Comparison of ENCODE assay signal across 31 cellular contexts in the genomic region with DNA sequence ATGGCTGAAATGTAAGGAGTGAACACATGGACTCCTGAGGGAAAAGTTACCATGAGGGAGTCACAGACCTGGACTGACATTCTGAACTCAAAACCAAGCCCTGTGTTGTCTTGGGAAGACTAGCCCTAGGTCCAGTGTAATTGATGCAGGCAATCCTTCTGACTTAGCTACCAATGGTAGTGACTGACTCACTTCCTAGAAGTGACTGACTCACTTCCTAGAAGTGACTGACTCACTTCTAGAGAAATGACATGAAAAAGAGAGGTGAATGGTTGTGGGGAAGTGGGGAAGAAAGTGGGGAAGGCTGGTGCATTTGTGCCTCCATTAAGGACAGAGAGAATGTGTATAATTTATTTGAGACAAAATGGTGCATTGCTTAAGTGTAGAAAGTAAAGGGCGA. TPM values are rescaled to one million over a fixed set of nuclear protein-coding genes. Genes with fewer than 3 reads are reported as not detected.
A peak's percentile ranks its signal among the peaks of the same experiment; 100 is the strongest.
DNase-seq lines count a peak whose midpoint lies in the region; ATAC-seq, FAIRE-seq and TF ChIP-seq lines count a peak whose summit lies in the region.
"Had no signal": no experiment of that assay in that cellular context is flagged by ENCODE, and none has a peak within 500 bp of the region (broad histone marks: within the 10 kb centered on the region; RNA-seq: fewer than 3 reads in every experiment).

No MANE protein-coding gene starts in this region.

- no peak for FAIRE-seq in bronchial epithelial cell (lab: Jason Lieb, UNC)
- FAIRE-seq: astrocyte, GM12891, HTR-8/SVneo, pancreas, TTC549, urothelium cell line had no signal

- peak overlapping the region; percentile 13 to 33 for H3K4me3 Mint-ChIP-seq in activated T-cell treated with anti-CD3 and anti-CD28 coated beads, Interleukin-2, amount 50 U/mL, for 72 hours
- H3K4me3 Mint-ChIP-seq: activated naive CD4-positive, alpha-beta T cell treated with anti-CD3 and anti-CD28 coated beads for 36 hours; mesothelial cell of epicardium; nephron progenitor cell had no signal

- intact Hi-C loops in left lung (cut with DNase I): no loop called here

- DNase-seq in activated T-cell treated with anti-CD3 and anti-CD28 coated beads, Interleukin-2, amount 50 U/mL, for 72 hours: peak; percentile 4 to 6
- DNase-seq in activated T-cell treated with anti-CD3 and anti-CD28 coated beads for 4 hours (no peak), M059J (ENCODE audit: low read depth) (peak; percentile 20), bronchial epithelial cell (ENCODE audit: low read depth) (peak; percentile 35), left lung (no peak), mesenteric fat pad (ENCODE audit: low spot score) (no peak), retina (no peak)
- DNase-seq: ACHN; activated CD4-positive, alpha-beta T cell treated with anti-CD3 and anti-CD28 coated beads for 4 hours; activated CD8-positive, alpha-beta memory T cell treated with anti-CD3 and anti-CD28 coated beads, Interleukin-2, amount 50 U/mL, for 48 hours; activated naive CD4-positive, alpha-beta T cell treated with anti-CD3 and anti-CD28 coated beads for 36 hours; DND-41; effector CD8-positive, alpha-beta T cell; glutamatergic neuron; left cardiac atrium; NCI-H1105; NCI-H2081; nephron progenitor cell; pancreas; right lobe of liver; SIG-M5 had no signal

- ATAC-seq in activated T-cell treated with anti-CD3 and anti-CD28 coated beads, Interleukin-2, amount 50 U/mL, for 72 hours (replicated peaks in 1 of 2): peak; percentile 86 to 88
- ATAC-seq in left lung (peak; percentile 12), HG03175 (IDR thresholded peaks at IDR 0.05; ENCODE audit: unreplicated experiment) (no peak)
- ATAC-seq: left cardiac atrium, pancreas, right lobe of liver had no signal

- H3K27me3 Mint-ChIP-seq in activated T-cell treated with anti-CD3 and anti-CD28 coated beads, Interleukin-2, amount 50 U/mL, for 72 hours (ENCODE audit: low read depth): peaks cover 15% of the 10 kb centered on the region

- no peak for TF ChIP-seq CTCF in bronchial epithelial cell (IDR thresholded peaks at IDR 0.05; ENCODE audit: insufficient read depth, low read length, severe bottlenecking)
- no peak for TF ChIP-seq CTCF in left lung (IDR thresholded peaks at IDR 0.05)

- peaks cover 4 to 13% of the 10 kb centered on the region in 2 donors for H3K36me3 Mint-ChIP-seq in activated T-cell treated with anti-CD3 and anti-CD28 coated beads, Interleukin-2, amount 50 U/mL, for 72 hours (ENCODE audit: insufficient read depth in 2 of 2)

- H3K27ac Mint-ChIP-seq in activated T-cell treated with anti-CD3 and anti-CD28 coated beads, Interleukin-2, amount 50 U/mL, for 72 hours: peak overlapping the region; percentile 31
- H3K27ac Mint-ChIP-seq: activated naive CD4-positive, alpha-beta T cell treated with anti-CD3 and anti-CD28 coated beads for 36 hours; mesothelial cell of epicardium; nephron progenitor cell had no signal

- H3K36me3 ChIP-seq in bronchial epithelial cell (ENCODE audit: control insufficient read depth, insufficient read depth, low read length) (no peaks in the 10 kb centered on the region), left lung (no peaks in the 10 kb centered on the region)
- H3K36me3 ChIP-seq: BLaER1, esophagus muscularis mucosa, pancreas, right lobe of liver had no signal

- peaks cover 16% of the 10 kb centered on the region for H3K4me1 Mint-ChIP-seq in activated T-cell treated with anti-CD3 and anti-CD28 coated beads, Interleukin-2, amount 50 U/mL, for 72 hours (ENCODE audit: low read depth)
- H3K4me1 Mint-ChIP-seq: nephron progenitor cell had no signal

- no peaks in the 10 kb centered on the region for H3K9me3 ChIP-seq in left lung
- H3K9me3 ChIP-seq: BLaER1, esophagus muscularis mucosa, pancreas, right lobe of liver had no signal

- no peaks in the 10 kb centered on the region for H3K4me1 ChIP-seq in left lung
- H3K4me1 ChIP-seq: esophagus muscularis mucosa, pancreas, right lobe of liver had no signal

- H3K4me3 ChIP-seq in bronchial epithelial cell (ENCODE audit: low read depth, low read length) (no peak overlapping the region), left lung (no peak overlapping the region)
- H3K4me3 ChIP-seq: BLaER1, esophagus muscularis mucosa, pancreas, right lobe of liver had no signal

- peaks cover 5 to 10% of the 10 kb centered on the region in 2 donors for H3K9me3 Mint-ChIP-seq in activated T-cell treated with anti-CD3 and anti-CD28 coated beads, Interleukin-2, amount 50 U/mL, for 72 hours

- H3K27me3 ChIP-seq in bronchial epithelial cell (ENCODE audit: control insufficient read depth, insufficient read depth, low read length): no peaks in the 10 kb centered on the region
- H3K27me3 ChIP-seq in left lung: no peaks in the 10 kb centered on the region
- H3K27me3 ChIP-seq: BLaER1, esophagus muscularis mucosa, pancreas, right lobe of liver had no signal

- H3K27ac ChIP-seq in left lung: no peak overlapping the region
- H3K27ac ChIP-seq: BLaER1, esophagus muscularis mucosa, KMS-11, pancreas, right lobe of liver had no signal

RNA-seq across cellular contexts. Expression of a gene that starts 49.9 kb away (rescaled TPM):
- total RNA-seq in activated T-cell treated with anti-CD3 and anti-CD28 coated beads, Interleukin-2, amount 50 U/mL, for 72 hours: not detected
- 2.2 and 3.6 TPM in 2 replicates for total RNA-seq in M059J (2014; rRNA removed; shearing (Covaris generic))
- total RNA-seq in bronchial epithelial cell (1.1 TPM in 1 of 2 replicates, not detected in the other), left lung (10 to 100 TPM; 58.4 to 72.7 TPM), mesenteric fat pad (144 TPM)
- total RNA-seq: activated naive CD4-positive, alpha-beta T cell treated with anti-CD3 and anti-CD28 coated beads for 36 hours had no signal

Comparison
In these comparisons a context has a peak if more than half of its experiments do, and no peak if none do; other contexts are left out.
1. DNase-seq: peak in activated T-cell treated with anti-CD3 and anti-CD28 coated beads, Interleukin-2, amount 50 U/mL, for 72 hours (2 of 2), M059J (single experiment) and bronchial epithelial cell (single experiment); none in activated T-cell treated with anti-CD3 and anti-CD28 coated beads for 4 hours (single experiment), left lung (0 of 2), mesenteric fat pad (single experiment) and retina (single experiment).
2. RNA of a gene that starts 49.9 kb away (total RNA-seq): 144 TPM in mesenteric fat pad (single experiment) and 58.4 to 72.7 TPM in left lung; 2.2 to 3.6 TPM in M059J, 1.1 TPM in bronchial epithelial cell and not detected in activated T-cell treated with anti-CD3 and anti-CD28 coated beads, Interleukin-2, amount 50 U/mL, for 72 hours; every median in the first group is over 10 times any median in the second.